ENCODE assay signal across 18 cellular contexts in genomic region chr20:56460459-56460858, GRCh38. TPM values are rescaled to one million over a fixed set of nuclear protein-coding genes. Genes with fewer than 3 reads are reported as not detected.
DNase-seq lines count a peak whose midpoint lies in the region; ATAC-seq and TF ChIP-seq lines count a peak whose summit lies in the region.
"Had no signal": no experiment of that assay in that cellular context is flagged by ENCODE, and none has a peak within 500 bp of the region (broad histone marks: within the 10 kb centered on the region; RNA-seq: fewer than 3 reads in every experiment).

No MANE protein-coding gene starts in this region.

- DNase-seq in CD8-positive, alpha-beta T cell: peak in 6 of 7 experiments; percentile 27 to 61 (median 52)
- DNase-seq in activated T-helper 1 cell treated with Interleukin-2 at 50 U/mL for 16 hours (ENCODE audit: low read depth) (peak; percentile 5), immature natural killer cell (peak; percentile 65 to 72 (median 72)), HUDEP-2 (lab: John Stamatoyannopoulos, UW; ENCODE audit: unreplicated experiment in 76 of 76) (no peak), NCI-H146 (lab: John Stamatoyannopoulos, UW) (no peak), mesendoderm (no peak), SIG-M5 (lab: John Stamatoyannopoulos, UW) (no peak)
- DNase-seq: esophagus squamous epithelium, HCEC 1CT, hippocampal formation, left cardiac atrium, NCI-H1417 treated with DMSO at 0.1 percent for 48 hours, NCI-H226, thyroid gland had no signal

- POLR2A ChIA-PET in CD8-positive, alpha-beta T cell (lab: Charles Lee): no interaction called here

- peak; percentile 97 for ATAC-seq in CD8-positive, alpha-beta T cell
- ATAC-seq: activated CD4-positive, CD25-positive, alpha-beta regulatory T cell treated with anti-CD3 and anti-CD28 coated beads, Interleukin-2, amount 50 U/mL, for 24 hours; SK-N-SH treated with all-trans-retinoic acid at 6 μM for 48 hours had no signal

- H4K8ac ChIP-seq in mesendoderm (ENCODE audit: low read depth, low read length): no peak overlapping the region

- H3K27me3 ChIP-seq in BLaER1: no peaks in the 10 kb centered on the region
- no peaks in the 10 kb centered on the region for H3K27me3 ChIP-seq in CD8-positive, alpha-beta T cell (ENCODE audit: insufficient read depth, low read length)
- no peaks in the 10 kb centered on the region for H3K27me3 ChIP-seq in mesendoderm (ENCODE audit: insufficient read depth, low read length, poor library complexity)
- H3K27me3 ChIP-seq: esophagus squamous epithelium, thyroid gland had no signal

- H3K23ac ChIP-seq in mesendoderm (ENCODE audit: low read length): no peak overlapping the region

- H4K20me1 ChIP-seq in BLaER1: no peaks in the 10 kb centered on the region

- H3K4me3 ChIP-seq in BLaER1: no peak overlapping the region
- H3K4me3 ChIP-seq in CD8-positive, alpha-beta T cell (ENCODE audit: low read depth, low read length): no peak overlapping the region
- no peak overlapping the region for H3K4me3 ChIP-seq in mesendoderm (ENCODE audit: low read length)
- H3K4me3 ChIP-seq: esophagus squamous epithelium, thyroid gland had no signal

- no peak overlapping the region for H2BK5ac ChIP-seq in mesendoderm (ENCODE audit: low read length)

- no peaks in the 10 kb centered on the region for H3K9me3 Mint-ChIP-seq in CD8-positive, alpha-beta T cell
- no peaks in the 10 kb centered on the region for H3K9me3 Mint-ChIP-seq in immature natural killer cell

- H3K36me3 ChIP-seq in BLaER1 (no peaks in the 10 kb centered on the region), mesendoderm (ENCODE audit: control insufficient read depth, insufficient read depth, low read length) (no peaks in the 10 kb centered on the region)
- H3K36me3 ChIP-seq in CD8-positive, alpha-beta T cell (ENCODE audit: insufficient read depth, low read length): no peaks in the 10 kb centered on the region
- H3K36me3 ChIP-seq: esophagus squamous epithelium, thyroid gland had no signal

- H3K27ac ChIP-seq in BLaER1: no peak overlapping the region
- peak overlapping the region; percentile 75 for H3K27ac ChIP-seq in CD8-positive, alpha-beta T cell (ENCODE audit: low read depth, low read length)
- no peak overlapping the region for H3K27ac ChIP-seq in mesendoderm (ENCODE audit: low read depth, low read length)
- H3K27ac ChIP-seq: esophagus squamous epithelium, thyroid gland had no signal

- H3K4me1 Mint-ChIP-seq in CD8-positive, alpha-beta T cell (ENCODE audit: low read depth): peaks cover 36% of the 10 kb centered on the region
- H3K4me1 Mint-ChIP-seq in immature natural killer cell: peaks cover 51 to 60% of the 10 kb centered on the region in 2 donors

- no peaks in the 10 kb centered on the region for H3K27me3 Mint-ChIP-seq in CD8-positive, alpha-beta T cell (ENCODE audit: low read depth)
- H3K27me3 Mint-ChIP-seq in immature natural killer cell (ENCODE audit: low read depth in 3 of 3): peaks cover 6 to 16% (median 7%) of the 10 kb centered on the region in 3 donors

- no peak overlapping the region for H4K5ac ChIP-seq in mesendoderm (ENCODE audit: low read length)

- no peak overlapping the region for H2AK5ac ChIP-seq in mesendoderm (ENCODE audit: low read length)

- no peak overlapping the region for H2BK15ac ChIP-seq in mesendoderm (replicated peaks; ENCODE audit: low read depth)

- H3K4me1 ChIP-seq in BLaER1 (peaks cover 46% of the 10 kb centered on the region), mesendoderm (ENCODE audit: control insufficient read depth, low read depth, low read length) (no peaks in the 10 kb centered on the region)
- H3K4me1 ChIP-seq in CD8-positive, alpha-beta T cell (ENCODE audit: insufficient read depth, low read length): peaks cover 33% of the 10 kb centered on the region
- H3K4me1 ChIP-seq: thyroid gland had no signal

- peaks cover 34% of the 10 kb centered on the region for H3K36me3 Mint-ChIP-seq in CD8-positive, alpha-beta T cell
- peaks cover 0 to 9% (median 6%) of the 10 kb centered on the region in 3 donors for H3K36me3 Mint-ChIP-seq in immature natural killer cell

- no peaks in the 10 kb centered on the region for H3K79me1 ChIP-seq in mesendoderm (ENCODE audit: low read length)

- no peaks in the 10 kb centered on the region for H3K9me3 ChIP-seq in BLaER1
- no peaks in the 10 kb centered on the region for H3K9me3 ChIP-seq in CD8-positive, alpha-beta T cell (ENCODE audit: low read length)
- H3K9me3 ChIP-seq: esophagus squamous epithelium, thyroid gland had no signal

- H3K9ac ChIP-seq in BLaER1 (no peak overlapping the region), mesendoderm (ENCODE audit: low read length) (no peak overlapping the region)

- H3K27ac Mint-ChIP-seq in CD8-positive, alpha-beta T cell: peak overlapping the region; percentile 78
- H3K27ac Mint-ChIP-seq in immature natural killer cell: peak overlapping the region; percentile 83 to 92 (median 88)
- H3K27ac Mint-ChIP-seq: progenitor cell of endocrine pancreas had no signal

- H3K4ac ChIP-seq in mesendoderm (ENCODE audit: low read depth, low read length): no peak overlapping the region

- H3K4me2 ChIP-seq in BLaER1 (peak overlapping the region; percentile 42), mesendoderm (ENCODE audit: low read length) (no peak overlapping the region)

- H3K4me3 Mint-ChIP-seq in CD8-positive, alpha-beta T cell: no peak overlapping the region
- H3K4me3 Mint-ChIP-seq in immature natural killer cell: peak overlapping the region; percentile 12 to 48 (median 27)

- no peaks in the 10 kb centered on the region for H3K79me2 ChIP-seq in mesendoderm (ENCODE audit: control insufficient read depth, insufficient read depth, low read length)

- H2BK120ac ChIP-seq in mesendoderm (ENCODE audit: low read depth, low read length): no peak overlapping the region

- H3K18ac ChIP-seq in mesendoderm (ENCODE audit: low read length): no peak overlapping the region

- TF ChIP-seq CTCF in CD8-positive, alpha-beta T cell (IDR thresholded peaks at IDR 0.05): no peak

- CTCF ChIA-PET in CD8-positive, alpha-beta T cell (lab: Charles Lee): interaction anchor here (1.1 kb wide), 1 partner anchor 47 kb away, joined by 3 read pairs; no protein-coding TSS in a partner anchor

- intact Hi-C loops in CD8-positive, alpha-beta T cell (cut with DNase I, micrococcal nuclease): loop anchor here in 1 of 2 experiments (10.0 kb wide), 1 partner anchor 1254 kb away; the partner anchor contains the start of gene PMEPA1

- no CpG with 5 or more reads among the region's 3 CpGs for WGBS in mesendoderm (ENCODE audit: extremely low coverage, insufficient coverage, low lambda C conversion rate)

- H3K56ac ChIP-seq in mesendoderm (ENCODE audit: low read length): no peak overlapping the region

RNA-seq across cellular contexts. Expression of gene RTF2, which starts 8.0 kb away (rescaled TPM):
- 10 to 100 TPM; 56.5 to 57.6 TPM for total RNA-seq in CD8-positive, alpha-beta T cell
- polyA plus RNA-seq in immature natural killer cell: 100 to 1,000 TPM; 155 to 163 (median 161) TPM
- 41.7 TPM for polyA plus RNA-seq in mesendoderm (2013, experiment 1 of 2)
- polyA plus RNA-seq in mesendoderm (2013, experiment 2 of 2): 43.6 TPM

RNA-seq across cellular contexts. Expression of gene CASS4, which starts 48.4 kb away (rescaled TPM):
- 10 to 100 TPM; 23.5 to 26.0 TPM for total RNA-seq in CD8-positive, alpha-beta T cell
- polyA plus RNA-seq in immature natural killer cell: 1 to 10 TPM; 3.2 to 5.5 (median 3.5) TPM
- not detected for polyA plus RNA-seq in mesendoderm (2013, experiment 1 of 2)
- polyA plus RNA-seq in mesendoderm (2013, experiment 2 of 2): not detected

Comparison
In these comparisons a context has a peak if more than half of its experiments do, and no peak if none do; other contexts are left out.
1. DNase-seq: peak in CD8-positive, alpha-beta T cell (6 of 7), activated T-helper 1 cell treated with Interleukin-2 at 50 U/mL for 16 hours (single experiment) and immature natural killer cell (3 of 3); none in HUDEP-2 (0 of 76), NCI-H146 (single experiment), mesendoderm (single experiment) and SIG-M5 (single experiment).